In genomic region chr21:45726438-45726837, GRCh38 we compare ENCODE assay signal across 17 cellular contexts.
DNase-seq lines count a peak whose midpoint lies in the region; ATAC-seq and TF ChIP-seq lines count a peak whose summit lies in the region.
"Had no signal": no experiment of that assay in that cellular context is flagged by ENCODE, and none has a peak within 500 bp of the region (broad histone marks: within the 10 kb centered on the region; RNA-seq: fewer than 3 reads in every experiment).

No MANE protein-coding gene starts in this region.

- H4K91ac ChIP-seq in neuronal stem cell (ENCODE audit: low read depth, low read length, poor library complexity) = no peak overlapping the region

- CTCF ChIA-PET in activated CD8-positive, alpha-beta T cell treated with anti-CD3 and anti-CD28 coated beads, Interleukin-2, amount 10 ng/mL, durations not matched to agents 7 days and 5 days (lab: Charles Lee) = no interaction called here
- CTCF ChIA-PET in activated CD8-positive, alpha-beta T cell treated with anti-CD3 and anti-CD28 coated beads for 36 hours (lab: Charles Lee) = interaction anchor here (1.3 kb wide), 1 partner anchor 16 kb away, joined by 4 read pairs; no protein-coding TSS in a partner anchor

- no peaks in the 10 kb centered on the region for H3K9me3 ChIP-seq in esophagus muscularis mucosa
- no peaks in the 10 kb centered on the region for H3K9me3 ChIP-seq in neuronal stem cell (replicated peaks in 1 of 2; ENCODE audit: control insufficient read depth in 2 of 2, insufficient read depth in 1 of 2, low read depth in 1 of 2, low read length in 2 of 2)
- H3K9me3 ChIP-seq in effector memory CD4-positive, alpha-beta T cell (ENCODE audit: control insufficient read depth, low read length) = no peaks in the 10 kb centered on the region

- H3K27ac ChIP-seq in esophagus muscularis mucosa (replicated peaks in 1 of 4) = no peak overlapping the region
- no peak overlapping the region for H3K27ac ChIP-seq in neuronal stem cell (replicated peaks; ENCODE audit: low read length)
- H3K27ac ChIP-seq in effector memory CD4-positive, alpha-beta T cell (ENCODE audit: insufficient read depth, low read length, poor library complexity, severe bottlenecking) = no peak overlapping the region
- H3K27ac ChIP-seq: HL-60 had no signal

- H3K27me3 Mint-ChIP-seq in activated CD8-positive, alpha-beta T cell treated with anti-CD3 and anti-CD28 coated beads, Interleukin-2, amount 10 ng/mL, durations not matched to agents 7 days and 5 days (ENCODE audit: low read depth) = peaks cover 12% of the 10 kb centered on the region
- peaks cover 2% of the 10 kb centered on the region for H3K27me3 Mint-ChIP-seq in activated CD8-positive, alpha-beta T cell treated with anti-CD3 and anti-CD28 coated beads for 36 hours
- peaks cover 2% of the 10 kb centered on the region for H3K27me3 Mint-ChIP-seq in activated T-cell treated with anti-CD3 and anti-CD28 coated beads, Interleukin-2, amount 50 U/mL, for 4 hours (ENCODE audit: low read depth)
- H3K27me3 Mint-ChIP-seq: CD4-positive, alpha-beta T cell had no signal

- no peak overlapping the region for H3K27ac Mint-ChIP-seq in activated CD8-positive, alpha-beta T cell treated with anti-CD3 and anti-CD28 coated beads, Interleukin-2, amount 10 ng/mL, durations not matched to agents 7 days and 5 days
- H3K27ac Mint-ChIP-seq in activated CD8-positive, alpha-beta T cell treated with anti-CD3 and anti-CD28 coated beads for 36 hours = no peak overlapping the region
- H3K27ac Mint-ChIP-seq: CD4-positive, alpha-beta T cell; GM23338 had no signal

- H4K8ac ChIP-seq in neuronal stem cell (ENCODE audit: low read depth, low read length) = peak overlapping the region; percentile 96

- peaks cover 3% of the 10 kb centered on the region for H3K4me1 Mint-ChIP-seq in activated CD8-positive, alpha-beta T cell treated with anti-CD3 and anti-CD28 coated beads, Interleukin-2, amount 10 ng/mL, durations not matched to agents 7 days and 5 days (ENCODE audit: low read depth)
- peaks cover 11% of the 10 kb centered on the region for H3K4me1 Mint-ChIP-seq in activated CD8-positive, alpha-beta T cell treated with anti-CD3 and anti-CD28 coated beads for 36 hours (ENCODE audit: low read depth)
- H3K4me1 Mint-ChIP-seq in activated T-cell treated with anti-CD3 and anti-CD28 coated beads, Interleukin-2, amount 50 U/mL, for 4 hours (ENCODE audit: low read depth) = peaks cover 2% of the 10 kb centered on the region

- no peak for TF ChIP-seq POLR2A in esophagus muscularis mucosa (IDR thresholded peaks at IDR 0.05; ENCODE audit: low read depth)

- TF ChIP-seq CTCF in activated CD8-positive, alpha-beta T cell treated with anti-CD3 and anti-CD28 coated beads for 36 hours (IDR thresholded peaks at IDR 0.05) = no peak
- TF ChIP-seq CTCF in esophagus muscularis mucosa (IDR thresholded peaks at IDR 0.05) = no peak

- no peak overlapping the region for H3K9ac ChIP-seq in neuronal stem cell (ENCODE audit: low read depth, low read length, poor library complexity)

- no peak overlapping the region for H2AFZ ChIP-seq in neuronal stem cell (ENCODE audit: low read length)
- H2AFZ ChIP-seq: GM23338 had no signal

- H2BK12ac ChIP-seq in neuronal stem cell (ENCODE audit: low read length) = no peak overlapping the region

- H3K4me1 ChIP-seq in esophagus muscularis mucosa = peaks cover 0 to 5% (median 2%) of the 10 kb centered on the region in 4 donors
- H3K4me1 ChIP-seq in neuronal stem cell (ENCODE audit: control insufficient read depth in 2 of 2, insufficient read depth in 1 of 2, low read depth in 1 of 2, low read length in 2 of 2) = peaks cover 0 to 6% of the 10 kb centered on the region in 2 donors
- no peaks in the 10 kb centered on the region for H3K4me1 ChIP-seq in effector memory CD4-positive, alpha-beta T cell (ENCODE audit: control insufficient read depth, insufficient read depth, low read length, poor library complexity, severe bottlenecking)

- no peak overlapping the region for H3K4me3 ChIP-seq in esophagus muscularis mucosa
- no peak overlapping the region for H3K4me3 ChIP-seq in neuronal stem cell (ENCODE audit: low read length in 2 of 2)
- no peak overlapping the region for H3K4me3 ChIP-seq in effector memory CD4-positive, alpha-beta T cell (ENCODE audit: insufficient read depth, low read depth, low read length, poor library complexity, severe bottlenecking)
- H3K4me3 ChIP-seq: GM23338 had no signal

- H3K4me2 ChIP-seq in neuronal stem cell (ENCODE audit: insufficient read depth, low read length, poor library complexity, severe bottlenecking) = no peak overlapping the region
- H3K4me2 ChIP-seq: GM23338 had no signal

- H2BK15ac ChIP-seq in neuronal stem cell (ENCODE audit: low read length) = peak overlapping the region; percentile 89

- peak; percentile 9 for DNase-seq in activated CD8-positive, alpha-beta T cell treated with anti-CD3 and anti-CD28 coated beads, Interleukin-2, amount 10 ng/mL, durations not matched to agents 7 days and 5 days
- no peak for DNase-seq in activated CD8-positive, alpha-beta T cell treated with anti-CD3 and anti-CD28 coated beads for 36 hours
- DNase-seq in esophagus muscularis mucosa (ENCODE audit: extremely low spot score) (peak; percentile 79), neuronal stem cell (ENCODE audit: low spot score) (no peak)
- no peak for DNase-seq in effector memory CD4-positive, alpha-beta T cell
- DNase-seq in activated T-cell treated with anti-CD3 and anti-CD28 coated beads, Interleukin-2, amount 50 U/mL, for 4 hours = no peak
- DNase-seq: ACHN; Calu3; CD4-positive, alpha-beta T cell; DMS153; DMS79 treated with DMSO at 0.1 percent for 48 hours; EL; GDM1; H9 had no signal

- peak overlapping the region; percentile 73 for H3K23ac ChIP-seq in neuronal stem cell (ENCODE audit: low read depth, low read length, poor library complexity)

- POLR2A ChIA-PET in activated CD8-positive, alpha-beta T cell treated with anti-CD3 and anti-CD28 coated beads, Interleukin-2, amount 10 ng/mL, durations not matched to agents 7 days and 5 days (lab: Charles Lee) = no interaction called here
- POLR2A ChIA-PET in activated CD8-positive, alpha-beta T cell treated with anti-CD3 and anti-CD28 coated beads for 36 hours (lab: Charles Lee) = no interaction called here

- H3K36me3 Mint-ChIP-seq in activated CD8-positive, alpha-beta T cell treated with anti-CD3 and anti-CD28 coated beads, Interleukin-2, amount 10 ng/mL, durations not matched to agents 7 days and 5 days (ENCODE audit: low read depth) = no peaks in the 10 kb centered on the region
- H3K36me3 Mint-ChIP-seq in activated CD8-positive, alpha-beta T cell treated with anti-CD3 and anti-CD28 coated beads for 36 hours (ENCODE audit: low read depth) = no peaks in the 10 kb centered on the region
- H3K36me3 Mint-ChIP-seq in activated T-cell treated with anti-CD3 and anti-CD28 coated beads, Interleukin-2, amount 50 U/mL, for 4 hours (ENCODE audit: insufficient read depth) = no peaks in the 10 kb centered on the region

- no peaks in the 10 kb centered on the region for H3K27me3 ChIP-seq in esophagus muscularis mucosa
- peaks cover 0 to 24% (median 0%) of the 10 kb centered on the region in 3 experiments for H3K27me3 ChIP-seq in neuronal stem cell (ENCODE audit: control insufficient read depth in 3 of 3, insufficient read depth in 3 of 3, low read depth in 1 of 3, low read length in 3 of 3)
- no peaks in the 10 kb centered on the region for H3K27me3 ChIP-seq in effector memory CD4-positive, alpha-beta T cell (replicated peaks; ENCODE audit: control insufficient read depth, insufficient read depth, low read length, poor library complexity, severe bottlenecking)

- H3K79me1 ChIP-seq in neuronal stem cell (ENCODE audit: low read depth, low read length) = no peaks in the 10 kb centered on the region

- intact Hi-C loops in activated CD8-positive, alpha-beta T cell treated with anti-CD3 and anti-CD28 coated beads for 36 hours (cut with micrococcal nuclease) = no loop called here
- intact Hi-C loops in esophagus muscularis mucosa (cut with DNase I) = no loop called here

- H3K36me3 ChIP-seq in esophagus muscularis mucosa (no peaks in the 10 kb centered on the region), neuronal stem cell (replicated peaks in 1 of 2; ENCODE audit: control insufficient read depth in 2 of 2, insufficient read depth in 2 of 2, low read length in 2 of 2) (no peaks in the 10 kb centered on the region)
- H3K36me3 ChIP-seq in effector memory CD4-positive, alpha-beta T cell (ENCODE audit: control insufficient read depth, insufficient read depth, low read length) = no peaks in the 10 kb centered on the region

- 87% methylated on average over 10 of the region's 10 CpGs for WGBS in esophagus muscularis mucosa
- no CpG with 5 or more reads among the region's 10 CpGs for WGBS in neuronal stem cell (ENCODE audit: extremely low coverage in 2 of 2, insufficient read length in 2 of 2, insufficient replicate concordance in 1 of 2), 2 donors

- no peak overlapping the region for H2BK5ac ChIP-seq in neuronal stem cell (ENCODE audit: low read length)

- no peak overlapping the region for H3K4ac ChIP-seq in neuronal stem cell (ENCODE audit: low read length)

- peak overlapping the region; percentile 97 for H3K14ac ChIP-seq in neuronal stem cell (ENCODE audit: low read length)

- peak overlapping the region; percentile 64 for H3K18ac ChIP-seq in neuronal stem cell (ENCODE audit: low read length)

- no peak for TF ChIP-seq EP300 in esophagus muscularis mucosa (IDR thresholded peaks at IDR 0.05)

- peak overlapping the region; percentile 90 for H2AK5ac ChIP-seq in neuronal stem cell (ENCODE audit: low read depth, low read length)

- H3K9me3 Mint-ChIP-seq in activated CD8-positive, alpha-beta T cell treated with anti-CD3 and anti-CD28 coated beads, Interleukin-2, amount 10 ng/mL, durations not matched to agents 7 days and 5 days (ENCODE audit: insufficient read depth) = no peaks in the 10 kb centered on the region
- H3K9me3 Mint-ChIP-seq in activated CD8-positive, alpha-beta T cell treated with anti-CD3 and anti-CD28 coated beads for 36 hours = no peaks in the 10 kb centered on the region
- H3K9me3 Mint-ChIP-seq in activated T-cell treated with anti-CD3 and anti-CD28 coated beads, Interleukin-2, amount 50 U/mL, for 4 hours = no peaks in the 10 kb centered on the region
- H3K9me3 Mint-ChIP-seq: GM23338, H9 had no signal

- H2BK120ac ChIP-seq in neuronal stem cell (ENCODE audit: low read depth, low read length) = no peak overlapping the region

- no peak overlapping the region for H3K4me3 Mint-ChIP-seq in activated CD8-positive, alpha-beta T cell treated with anti-CD3 and anti-CD28 coated beads, Interleukin-2, amount 10 ng/mL, durations not matched to agents 7 days and 5 days
- H3K4me3 Mint-ChIP-seq in activated CD8-positive, alpha-beta T cell treated with anti-CD3 and anti-CD28 coated beads for 36 hours = no peak overlapping the region
- H3K4me3 Mint-ChIP-seq in activated T-cell treated with anti-CD3 and anti-CD28 coated beads, Interleukin-2, amount 50 U/mL, for 4 hours = no peak overlapping the region
- H3K4me3 Mint-ChIP-seq: CD4-positive, alpha-beta T cell; GM23338; H9 had no signal

- no peak for ATAC-seq in activated CD8-positive, alpha-beta T cell treated with anti-CD3 and anti-CD28 coated beads, Interleukin-2, amount 10 ng/mL, durations not matched to agents 7 days and 5 days
- ATAC-seq in activated CD8-positive, alpha-beta T cell treated with anti-CD3 and anti-CD28 coated beads for 36 hours = no peak
- no peak for ATAC-seq in HG02678 (IDR thresholded peaks at IDR 0.05; ENCODE audit: unreplicated experiment)
- no peak for ATAC-seq in activated T-cell treated with anti-CD3 and anti-CD28 coated beads, Interleukin-2, amount 50 U/mL, for 4 hours
- ATAC-seq: GM23338 had no signal

Comparison
In these comparisons a context has a peak if more than half of its experiments do, and no peak if none do; other contexts are left out.
1. DNase-seq: peak in activated CD8-positive, alpha-beta T cell treated with anti-CD3 and anti-CD28 coated beads, Interleukin-2, amount 10 ng/mL, durations not matched to agents 7 days and 5 days (single experiment) and esophagus muscularis mucosa (single experiment); none in activated CD8-positive, alpha-beta T cell treated with anti-CD3 and anti-CD28 coated beads for 36 hours (single experiment), neuronal stem cell (single experiment), effector memory CD4-positive, alpha-beta T cell (0 of 3) and activated T-cell treated with anti-CD3 and anti-CD28 coated beads, Interleukin-2, amount 50 U/mL, for 4 hours (single experiment).